ENCODE assay signal across 8 cellular contexts in genomic region chrX:65034641-65035450, GRCh38. TPM values are rescaled to one million over a fixed set of nuclear protein-coding genes. Genes with fewer than 3 reads are reported as not detected.
DNase-seq lines count a peak whose midpoint lies in the region; ATAC-seq and TF ChIP-seq lines count a peak whose summit lies in the region.

Gene ZC3H12B, plus strand, starts transcription at chrX:65034826.

- DNase-seq in adrenal gland: peak; percentile 67 to 85 (median 76)
- DNase-seq in right atrium auricular region (ENCODE audit: low spot score): peak; percentile 65
- peak; percentile 62 to 78 for DNase-seq in psoas muscle

- 0 to 30% (median 12%) methylated on average over 1 to 68 of the region's 69 CpGs for WGBS in adrenal gland, 4 donors
- 0 to 28% (median 1%) methylated on average over 13 to 68 of the region's 69 CpGs for WGBS in psoas muscle, 3 donors
- under 1% methylated on average over 62 of the region's 69 CpGs for WGBS in urinary bladder

- H3K9ac ChIP-seq in BLaER1 treated with 17β-estradiol and CSF1 and Interleukin-3, amounts not matched to agents 10 nM and 100 nM: peak within 1 kb of the TSS; percentile 74 to 85 (median 82)
- peak within 1 kb of the TSS; percentile 60 for H3K9ac ChIP-seq in SU-DHL-6 (ENCODE audit: low read length)

- no peaks in the 10 kb centered on the region for H3F3A ChIP-seq in SU-DHL-6 (ENCODE audit: insufficient read depth)

- peak within 1 kb of the TSS; percentile 48 to 75 (median 67) for H3K4me2 ChIP-seq in BLaER1 treated with 17β-estradiol and CSF1 and Interleukin-3, amounts not matched to agents 10 nM and 100 nM
- H3K4me2 ChIP-seq in SU-DHL-6 (ENCODE audit: low read depth, low read length, poor library complexity, severe bottlenecking): peak within 1 kb of the TSS; percentile 56

- no peaks in the 10 kb centered on the region for H4K20me1 ChIP-seq in BLaER1 treated with 17β-estradiol and CSF1 and Interleukin-3, amounts not matched to agents 10 nM and 100 nM
- H4K20me1 ChIP-seq in SU-DHL-6 (ENCODE audit: low read depth, low read length): no peaks in the 10 kb centered on the region

- peak within 1 kb of the TSS; percentile 56 to 77 (median 69) for H3K4me3 ChIP-seq in BLaER1 treated with 17β-estradiol and CSF1 and Interleukin-3, amounts not matched to agents 10 nM and 100 nM
- H3K4me3 ChIP-seq in SU-DHL-6 (ENCODE audit: insufficient read depth, low read length, poor library complexity, severe bottlenecking) (peak within 1 kb of the TSS; percentile 57), adrenal gland (peak within 1 kb of the TSS in 3 of 4 donors; percentile 32 to 55 (median 38)), right atrium auricular region (peak within 1 kb of the TSS; percentile 58 to 59), psoas muscle (peak within 1 kb of the TSS; percentile 59), urinary bladder (ENCODE audit: low read depth, low read length) (peak within 1 kb of the TSS; percentile 71)

- peak within 1 kb of the TSS; percentile 53 to 87 (median 84) for H3K27ac ChIP-seq in BLaER1 treated with 17β-estradiol and CSF1 and Interleukin-3, amounts not matched to agents 10 nM and 100 nM
- H3K27ac ChIP-seq in SU-DHL-6 (ENCODE audit: low read depth, low read length): peak within 1 kb of the TSS; percentile 47
- H3K27ac ChIP-seq in adrenal gland: peak within 1 kb of the TSS in 4 of 5 donors; percentile 37 to 84 (median 69)
- H3K27ac ChIP-seq in right atrium auricular region: peak within 1 kb of the TSS; percentile 75 to 76
- H3K27ac ChIP-seq in psoas muscle: no peak within 1 kb of the TSS
- H3K27ac ChIP-seq in urinary bladder (ENCODE audit: low read depth): peak within 1 kb of the TSS; percentile 57

- no peaks in the 10 kb centered on the region for H3K36me3 ChIP-seq in BLaER1 treated with 17β-estradiol and CSF1 and Interleukin-3, amounts not matched to agents 10 nM and 100 nM
- H3K36me3 ChIP-seq in SU-DHL-6 (ENCODE audit: low read length): no peaks in the 10 kb centered on the region
- no peaks in the 10 kb centered on the region for H3K36me3 ChIP-seq in adrenal gland (replicated peaks in 1 of 2)
- H3K36me3 ChIP-seq in right atrium auricular region: no peaks in the 10 kb centered on the region
- H3K36me3 ChIP-seq in psoas muscle (ENCODE audit: insufficient read depth in 1 of 2, low read depth in 1 of 2): no peaks in the 10 kb centered on the region
- H3K36me3 ChIP-seq in urinary bladder (ENCODE audit: insufficient read depth): no peaks in the 10 kb centered on the region

- no peaks in the 10 kb centered on the region for H3K9me2 ChIP-seq in SU-DHL-6 (replicated peaks; ENCODE audit: insufficient read depth, low read length)

- ATAC-seq in GM19372 (IDR thresholded peaks at IDR 0.05; ENCODE audit: low read depth, unreplicated experiment) (peak; percentile 96), HG03558 (IDR thresholded peaks at IDR 0.05; ENCODE audit: extremely low read depth, unreplicated experiment) (peak; percentile 88), psoas muscle (peak; percentile 51 to 81 (median 64))

- peaks cover 0 to 11% (median 9%) of the 10 kb centered on the region in 11 experiments; a peak in 11 of 22 replicates for H3K9me3 ChIP-seq in BLaER1 treated with 17β-estradiol and CSF1 and Interleukin-3, amounts not matched to agents 10 nM and 100 nM (replicated peaks in 1 of 11)
- H3K9me3 ChIP-seq in SU-DHL-6 (ENCODE audit: insufficient read depth, low read length): no peaks in the 10 kb centered on the region
- no peaks in the 10 kb centered on the region for H3K9me3 ChIP-seq in adrenal gland (replicated peaks in 1 of 3)
- H3K9me3 ChIP-seq in right atrium auricular region: no peaks in the 10 kb centered on the region
- H3K9me3 ChIP-seq in psoas muscle: no peaks in the 10 kb centered on the region

- TF ChIP-seq POLR2A in adrenal gland (IDR thresholded peaks at IDR 0.05): peak; percentile 34 to 81

- H3K4me1 ChIP-seq in BLaER1 treated with 17β-estradiol and CSF1 and Interleukin-3, amounts not matched to agents 10 nM and 100 nM: peaks cover 0 to 19% (median 6%) of the 10 kb centered on the region in 10 experiments; a peak in 7 of 20 replicates
- H3K4me1 ChIP-seq in adrenal gland (replicated peaks in 1 of 2): no peaks in the 10 kb centered on the region
- no peaks in the 10 kb centered on the region for H3K4me1 ChIP-seq in right atrium auricular region
- no peaks in the 10 kb centered on the region for H3K4me1 ChIP-seq in psoas muscle
- no peaks in the 10 kb centered on the region for H3K4me1 ChIP-seq in urinary bladder (ENCODE audit: insufficient read depth)

- peaks cover 0 to 46% (median 12%) of the 10 kb centered on the region in 11 experiments; a peak in 10 of 22 replicates for H3K27me3 ChIP-seq in BLaER1 treated with 17β-estradiol and CSF1 and Interleukin-3, amounts not matched to agents 10 nM and 100 nM
- H3K27me3 ChIP-seq in SU-DHL-6 (ENCODE audit: low read length) (no peaks in the 10 kb centered on the region), adrenal gland (peaks cover 6% of the 10 kb centered on the region), right atrium auricular region (no peaks in the 10 kb centered on the region), psoas muscle (ENCODE audit: insufficient read depth in 3 of 3, low read length in 2 of 3) (peaks cover 0 to 44% (median 3%) of the 10 kb centered on the region in 3 donors)

- H3K79me2 ChIP-seq in SU-DHL-6 (ENCODE audit: insufficient read depth, low read length): no peaks in the 10 kb centered on the region

- peak; percentile 23 for TF ChIP-seq CTCF in SU-DHL-6 (IDR thresholded peaks at IDR 0.05; ENCODE audit: insufficient read depth, low read length, poor library complexity, severe bottlenecking)
- TF ChIP-seq CTCF in adrenal gland (IDR thresholded peaks at IDR 0.05): peak in 5 of 6 experiments; percentile 32 to 55 (median 44)
- TF ChIP-seq CTCF in right atrium auricular region (IDR thresholded peaks at IDR 0.05): peak in 1 of 2 donors; percentile 56
- no peak for TF ChIP-seq CTCF in psoas muscle (IDR thresholded peaks at IDR 0.05)

- H2AFZ ChIP-seq in SU-DHL-6 (ENCODE audit: low read depth, low read length, severe bottlenecking): peak within 1 kb of the TSS; percentile 89

- intact Hi-C loops in adrenal gland (cut with DNase I): no loop called here
- intact Hi-C loops in psoas muscle (cut with DNase I): no loop called here

RNA-seq across cellular contexts. Expression of gene ZC3H12B, which starts in this region (rescaled TPM):
- 1 to 10 TPM in 5 of 8 donors, under 1 TPM in 3; 0.48 to 1.9 (median 1.6) TPM for total RNA-seq in adrenal gland
- 1 to 10 TPM in 1 of 3 donors, under 1 TPM in 2; 0.24 to 1.0 (median 0.40) TPM for polyA plus RNA-seq in adrenal gland
- 1 to 10 TPM; 1.4 to 1.5 TPM for total RNA-seq in right atrium auricular region
- under 1 TPM; 0.04 to 0.60 (median 0.08) TPM for total RNA-seq in psoas muscle
- polyA plus RNA-seq in psoas muscle: under 1 TPM; under 0.01 to 0.05 (median 0.01) TPM
- 5.0 TPM for total RNA-seq in urinary bladder
- 1.6 TPM for polyA plus RNA-seq in urinary bladder

Comparison
In these comparisons a context has a peak if more than half of its experiments do, and no peak if none do; other contexts are left out.
1. Peak in DNase-seq, ATAC-seq and H3K4me3 ChIP-seq in psoas muscle; RNA of the gene not detected or under 1 TPM.